In genomic region chr1:225809842-225810578, GRCh38 we compare ENCODE assay signal across 8 cellular contexts. TPM values are rescaled to one million over a fixed set of nuclear protein-coding genes. Genes with fewer than 3 reads are reported as not detected.
DNase-seq lines count a peak whose midpoint lies in the region; ATAC-seq and TF ChIP-seq lines count a peak whose summit lies in the region.

EPHX1 (plus strand) TSS chr1:225810124; CDS start chr1:225828730, 18,606 bp downstream.

- H3K27me3 ChIP-seq in right cardiac atrium (ENCODE audit: control insufficient read depth, insufficient read depth) (no peaks in the 10 kb centered on the region), rectal smooth muscle tissue (ENCODE audit: control insufficient read depth, insufficient read depth, low read length) (no peaks in the 10 kb centered on the region), vagina (no peaks in the 10 kb centered on the region)

- H3K4me1 ChIP-seq in right cardiac atrium (ENCODE audit: control insufficient read depth, insufficient read depth, low read length): peaks cover 17% of the 10 kb centered on the region
- peaks cover 26% of the 10 kb centered on the region for H3K4me1 ChIP-seq in rectal smooth muscle tissue (ENCODE audit: control insufficient read depth, insufficient read depth, low read length)
- H3K4me1 ChIP-seq in vagina: peaks cover 45% of the 10 kb centered on the region

- H3K36me3 ChIP-seq in rectal smooth muscle tissue (ENCODE audit: control insufficient read depth, insufficient read depth, low read length) (no peaks in the 10 kb centered on the region), vagina (no peaks in the 10 kb centered on the region)

- H3K4me3 ChIP-seq in GM12864 (ENCODE audit: low read depth, low read length) (peak within 1 kb of the TSS; percentile 44), right cardiac atrium (ENCODE audit: low read length) (peak within 1 kb of the TSS; percentile 87), rectal smooth muscle tissue (ENCODE audit: low read length) (peak within 1 kb of the TSS; percentile 68), vagina (peak within 1 kb of the TSS; percentile 79 to 90)

- H3K9ac ChIP-seq in rectal smooth muscle tissue (ENCODE audit: low read length): peak within 1 kb of the TSS; percentile 25

- H3K27ac ChIP-seq in angular gyrus (ENCODE audit: low read depth, low read length) (peak within 1 kb of the TSS; percentile 76), right cardiac atrium (ENCODE audit: low read length) (peak within 1 kb of the TSS; percentile 33), rectal smooth muscle tissue (ENCODE audit: low read depth, low read length) (peak within 1 kb of the TSS; percentile 69), vagina (peak within 1 kb of the TSS; percentile 96)

- intact Hi-C loops in right cardiac atrium (cut with DNase I) (no loop called here), vagina (cut with DNase I) (loop anchor here (5.0 kb wide), 1 partner anchor 33 kb away; the partner anchor contains the start of gene SRP9)

- under 1% methylated on average over 80 of the region's 80 CpGs for WGBS in right cardiac atrium

- peak; percentile 96 for ATAC-seq in HG02571 (IDR thresholded peaks at IDR 0.05; ENCODE audit: unreplicated experiment)
- peak; percentile 87 to 91 for ATAC-seq in right cardiac atrium

- no peaks in the 10 kb centered on the region for H3K9me3 ChIP-seq in right cardiac atrium (ENCODE audit: control insufficient read depth, low read length)
- no peaks in the 10 kb centered on the region for H3K9me3 ChIP-seq in vagina

- peak in 1 of 2 donors; percentile 93 for TF ChIP-seq POLR2A in vagina (IDR thresholded peaks at IDR 0.05)

- DNase-seq in GM12864 (ENCODE audit: low read depth) (peak; percentile 24), NCI-H1092 (lab: John Stamatoyannopoulos, UW) (peak; percentile 80), T-helper 1 cell (peak in 4 of 5 donors; percentile 28 to 70 (median 32)), right cardiac atrium (peak; percentile 93 to 97 (median 97)), vagina (ENCODE audit: extremely low spot score in 2 of 2) (no peak)

- TF ChIP-seq CTCF in GM12864 (IDR thresholded peaks at IDR 0.05; ENCODE audit: low read depth, low read length, missing control alignments): peak; percentile 22
- TF ChIP-seq CTCF in vagina (IDR thresholded peaks at IDR 0.05): no peak

RNA-seq across cellular contexts. Expression of gene EPHX1, which starts in this region (rescaled TPM):
- total RNA-seq in right cardiac atrium (10 to 100 TPM; 47.3 to 65.0 (median 56.8) TPM), vagina (142 TPM)
- polyA plus RNA-seq in right cardiac atrium: 54.0 TPM

Comparison
In these comparisons a context has a peak if more than half of its experiments do, and no peak if none do; other contexts are left out.
1. DNase-seq: peak in GM12864 (single experiment), NCI-H1092 (single experiment), T-helper 1 cell (4 of 5) and right cardiac atrium (3 of 3); none in vagina (0 of 2).
2. H3K27ac ChIP-seq: peak in every context shown above with its lines; median percentile 96 in vagina; 76 in angular gyrus; 69 in rectal smooth muscle tissue; 33 in right cardiac atrium.
3. Peak in every context shown above with its lines, with median percentiles within 50 percentile points of each other: H3K4me3 ChIP-seq.